In the genomic region with DNA sequence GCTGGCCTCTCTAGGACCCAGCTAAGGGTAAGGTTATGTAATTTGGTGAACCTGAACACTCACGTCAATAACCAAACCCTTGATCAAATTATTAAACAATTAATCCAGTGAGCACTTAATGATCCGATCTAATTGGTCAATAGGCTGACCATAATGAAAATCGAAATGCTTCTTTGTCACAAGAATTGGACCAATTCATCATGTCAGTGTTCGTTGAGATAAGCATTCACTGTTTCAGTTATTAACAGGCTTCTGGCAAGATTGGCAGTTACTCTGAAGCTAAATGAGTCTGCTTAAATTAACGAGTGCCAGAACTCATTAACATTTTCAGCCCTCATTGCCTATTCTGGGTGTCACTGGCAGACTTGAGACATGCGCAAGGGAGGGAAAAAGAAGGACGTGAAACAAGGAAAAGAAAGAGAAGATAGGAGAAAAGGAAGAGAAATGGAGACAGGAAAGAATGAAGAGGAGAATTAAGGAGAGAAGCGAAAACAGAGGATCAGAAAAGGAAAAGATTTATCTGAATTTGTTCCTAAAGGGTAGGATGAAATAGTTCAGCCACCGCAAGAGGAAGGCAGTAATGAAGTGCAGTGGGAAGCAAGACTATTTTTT, we compare ENCODE assay signal across 27 cellular contexts. TPM values are rescaled to one million over a fixed set of nuclear protein-coding genes. Genes with fewer than 3 reads are reported as not detected.
"Had no signal": no experiment of that assay in that cellular context is flagged by ENCODE, and none has a peak within 500 bp of the region (broad histone marks: within the 10 kb centered on the region; RNA-seq: fewer than 3 reads in every experiment).

No MANE protein-coding gene starts in this region.

- H3K4me1 ChIP-seq: SJCRH30 had no signal

- H3K27ac Mint-ChIP-seq: IgD-negative memory B cell had no signal

- H3K27me3 ChIP-seq: Peyer's patch, SJCRH30 had no signal

- H3K4me3 Mint-ChIP-seq: IgD-negative memory B cell had no signal

- H3K36me3 ChIP-seq: Peyer's patch, SJCRH30 had no signal

- H3K9me3 Mint-ChIP-seq: IgD-negative memory B cell had no signal

- H3K4me1 Mint-ChIP-seq: IgD-negative memory B cell had no signal

- H3K4me3 ChIP-seq: PC-9, Peyer's patch, SJCRH30 had no signal

- H3K9me3 ChIP-seq: Peyer's patch, SJCRH30 had no signal

- ATAC-seq: Right ventricle myocardium inferior, SK-N-SH treated with all-trans-retinoic acid at 6 μM for 48 hours had no signal

- DNase-seq: KBM-7, MV-4-11, NCI-H1048, NCI-H1105, NCI-H1417, NCI-H1436 treated with DMSO at 0.1 percent for 48 hours, NCI-H1694, NCI-H187 treated with DMSO at 0.1 percent for 48 hours, NCI-H2029 treated with DMSO at 0.1 percent for 48 hours, NCI-H2227 treated with DMSO at 0.1 percent for 48 hours, NCI-H524, NCI-H69, NCI-H774, PC-9, Peyer's patch, SHP77 treated with DMSO at 0.1 percent for 48 hours, SJCRH30 had no signal

- H3K27ac ChIP-seq: HL-60, PC-9, Peyer's patch, SJCRH30 had no signal

- FAIRE-seq: HTR-8/SVneo had no signal

- H3K36me3 Mint-ChIP-seq: IgD-negative memory B cell had no signal

RNA-seq across cellular contexts. Expression of gene SLC26A3, which starts 30.7 kb away (rescaled TPM):
- total RNA-seq: LHCN-M2, MCF 10A, NCI-H460, OCI-LY7, PC-9, Right ventricle myocardium inferior, RPMI7951, SJCRH30 had no signal
- polyA plus RNA-seq: IgD-negative memory B cell had no signal
